In genomic region chr5:170551076-170551475, GRCh38 we compare ENCODE assay signal across 18 cellular contexts. TPM values are rescaled to one million over a fixed set of nuclear protein-coding genes. Genes with fewer than 3 reads are reported as not detected.
DNase-seq lines count a peak whose midpoint lies in the region; ATAC-seq and TF ChIP-seq lines count a peak whose summit lies in the region.
"Had no signal": no experiment of that assay in that cellular context is flagged by ENCODE, and none has a peak within 500 bp of the region (broad histone marks: within the 10 kb centered on the region; RNA-seq: fewer than 3 reads in every experiment).

No MANE protein-coding gene starts in this region.

- no peaks in the 10 kb centered on the region for H3K4me1 ChIP-seq in Karpas-422 (ENCODE audit: low read length)

- no peak overlapping the region for H3K27ac ChIP-seq in coronary artery
- H3K27ac ChIP-seq in Karpas-422 (ENCODE audit: low read length): no peak overlapping the region
- H3K27ac ChIP-seq: HL-60 had no signal

- no peak overlapping the region for H3K4me3 ChIP-seq in coronary artery
- H3K4me3 ChIP-seq in Karpas-422 (ENCODE audit: low read length): no peak overlapping the region
- H3K4me3 ChIP-seq: GM12878 had no signal

- H3K4me2 ChIP-seq in Karpas-422 (ENCODE audit: low read depth, low read length, poor library complexity, severe bottlenecking): no peak overlapping the region

- H3K9me2 ChIP-seq in Karpas-422 (replicated peaks; ENCODE audit: insufficient read depth, low read length): no peaks in the 10 kb centered on the region

- POLR2A ChIA-PET in activated CD4-positive, alpha-beta memory T cell treated with anti-CD3 and anti-CD28 coated beads for 36 hours (lab: Charles Lee): no interaction called here

- no peak overlapping the region for H3K4me3 Mint-ChIP-seq in natural killer cell treated with Interleukin-12 subunit alpha and Interleukin-12 subunit beta and Interleukin-15 and Interleukin-18, amount 100 ng/mL, for 72 hours
- H3K4me3 Mint-ChIP-seq in natural killer cell: no peak overlapping the region
- H3K4me3 Mint-ChIP-seq in activated CD4-positive, alpha-beta memory T cell treated with anti-CD3 and anti-CD28 coated beads for 36 hours: no peak overlapping the region
- H3K4me3 Mint-ChIP-seq: CD4-positive, alpha-beta T cell; HFFc6 had no signal

- peaks cover 5 to 14% of the 10 kb centered on the region in 2 donors for H3K27me3 Mint-ChIP-seq in natural killer cell treated with Interleukin-12 subunit alpha and Interleukin-12 subunit beta and Interleukin-15 and Interleukin-18, amount 100 ng/mL, for 72 hours
- H3K27me3 Mint-ChIP-seq in natural killer cell (ENCODE audit: low read depth in 2 of 2): peaks cover under 1 to 6% of the 10 kb centered on the region in 2 donors
- H3K27me3 Mint-ChIP-seq in activated CD4-positive, alpha-beta memory T cell treated with anti-CD3 and anti-CD28 coated beads for 36 hours: peaks cover 20% of the 10 kb centered on the region

- TF ChIP-seq CTCF in natural killer cell (IDR thresholded peaks at IDR 0.05) (no peak), coronary artery (IDR thresholded peaks at IDR 0.05) (no peak)

- H3K36me3 Mint-ChIP-seq in natural killer cell treated with Interleukin-12 subunit alpha and Interleukin-12 subunit beta and Interleukin-15 and Interleukin-18, amount 100 ng/mL, for 72 hours: no peaks in the 10 kb centered on the region
- H3K36me3 Mint-ChIP-seq in natural killer cell: no peaks in the 10 kb centered on the region
- no peaks in the 10 kb centered on the region for H3K36me3 Mint-ChIP-seq in activated CD4-positive, alpha-beta memory T cell treated with anti-CD3 and anti-CD28 coated beads for 36 hours

- H3K79me2 ChIP-seq in Karpas-422 (ENCODE audit: low read length): no peaks in the 10 kb centered on the region

- H3K9me3 Mint-ChIP-seq in natural killer cell treated with Interleukin-12 subunit alpha and Interleukin-12 subunit beta and Interleukin-15 and Interleukin-18, amount 100 ng/mL, for 72 hours: no peaks in the 10 kb centered on the region
- no peaks in the 10 kb centered on the region for H3K9me3 Mint-ChIP-seq in natural killer cell
- H3K9me3 Mint-ChIP-seq in activated CD4-positive, alpha-beta memory T cell treated with anti-CD3 and anti-CD28 coated beads for 36 hours: peaks cover 2% of the 10 kb centered on the region
- H3K9me3 Mint-ChIP-seq: HFFc6 had no signal

- CTCF ChIA-PET in activated CD4-positive, alpha-beta memory T cell treated with anti-CD3 and anti-CD28 coated beads for 36 hours (lab: Charles Lee): no interaction called here

- no peak for ATAC-seq in natural killer cell treated with Interleukin-12 subunit alpha and Interleukin-12 subunit beta and Interleukin-15 and Interleukin-18, amount 100 ng/mL, for 72 hours
- ATAC-seq in natural killer cell (no peak), HG03460 (IDR thresholded peaks at IDR 0.05; ENCODE audit: unreplicated experiment) (no peak)
- ATAC-seq: GM12878 had no signal

- no peaks in the 10 kb centered on the region for H4K20me1 ChIP-seq in Karpas-422 (ENCODE audit: insufficient read depth, low read depth, low read length)

- no peaks in the 10 kb centered on the region for H3K27me3 ChIP-seq in Karpas-422 (ENCODE audit: low read length)

- no peak overlapping the region for H2AFZ ChIP-seq in Karpas-422 (ENCODE audit: low read length)

- peak; percentile 12 for DNase-seq in natural killer cell treated with Interleukin-12 subunit alpha and Interleukin-12 subunit beta and Interleukin-15 and Interleukin-18, amount 100 ng/mL, for 72 hours (ENCODE audit: low spot score)
- no peak for DNase-seq in natural killer cell
- DNase-seq in coronary artery (ENCODE audit: low spot score): peak; percentile 43
- peak; percentile 17 for DNase-seq in islet precursor cell
- no peak for DNase-seq in activated CD4-positive, alpha-beta memory T cell treated with anti-CD3 and anti-CD28 coated beads for 36 hours
- no peak for DNase-seq in Karpas-422
- DNase-seq: 8988T; C1 segment of cervical spinal cord; Calu3; CD4-positive, alpha-beta T cell; DMS 273 treated with DMSO at 0.1 percent for 48 hours; HCEC 1CT; HFFc6 had no signal

- no peaks in the 10 kb centered on the region for H3K9me3 ChIP-seq in Karpas-422 (ENCODE audit: low read length)

- no peak overlapping the region for H3K9ac ChIP-seq in Karpas-422 (ENCODE audit: low read length)

- H3K36me3 ChIP-seq in Karpas-422 (ENCODE audit: insufficient read depth, low read length): no peaks in the 10 kb centered on the region

- intact Hi-C loops in natural killer cell (cut with micrococcal nuclease): no loop called here
- intact Hi-C loops in activated CD4-positive, alpha-beta memory T cell treated with anti-CD3 and anti-CD28 coated beads for 36 hours (cut with micrococcal nuclease): no loop called here

- no peak overlapping the region for H3K27ac Mint-ChIP-seq in natural killer cell treated with Interleukin-12 subunit alpha and Interleukin-12 subunit beta and Interleukin-15 and Interleukin-18, amount 100 ng/mL, for 72 hours
- no peak overlapping the region for H3K27ac Mint-ChIP-seq in natural killer cell
- no peak overlapping the region for H3K27ac Mint-ChIP-seq in activated CD4-positive, alpha-beta memory T cell treated with anti-CD3 and anti-CD28 coated beads for 36 hours
- H3K27ac Mint-ChIP-seq: CD4-positive, alpha-beta T cell; HFFc6 had no signal

- no peaks in the 10 kb centered on the region for H3K4me1 Mint-ChIP-seq in natural killer cell treated with Interleukin-12 subunit alpha and Interleukin-12 subunit beta and Interleukin-15 and Interleukin-18, amount 100 ng/mL, for 72 hours (ENCODE audit: low read depth in 2 of 2)
- H3K4me1 Mint-ChIP-seq in natural killer cell: no peaks in the 10 kb centered on the region
- no peaks in the 10 kb centered on the region for H3K4me1 Mint-ChIP-seq in activated CD4-positive, alpha-beta memory T cell treated with anti-CD3 and anti-CD28 coated beads for 36 hours (ENCODE audit: low read depth)

RNA-seq across cellular contexts. Expression of gene KCNIP1, which starts 47.3 kb away (rescaled TPM):
- total RNA-seq in natural killer cell treated with Interleukin-12 subunit alpha and Interleukin-12 subunit beta and Interleukin-15 and Interleukin-18, amount 100 ng/mL, for 72 hours: not detected
- total RNA-seq in natural killer cell: not detected
- total RNA-seq in activated CD4-positive, alpha-beta memory T cell treated with anti-CD3 and anti-CD28 coated beads for 36 hours: not detected
- 0.29 TPM in 1 of 2 replicates, not detected in the other for total RNA-seq in Karpas-422 (2014; rRNA removed; shearing (Covaris generic); ENCODE audit: low replicate concordance)
- total RNA-seq: Calu3; CD4-positive, alpha-beta T cell; G401; GM12878; H4; HFFc6 had no signal

Comparison
In these comparisons a context has a peak if more than half of its experiments do, and no peak if none do; other contexts are left out.
1. DNase-seq: peak in natural killer cell treated with Interleukin-12 subunit alpha and Interleukin-12 subunit beta and Interleukin-15 and Interleukin-18, amount 100 ng/mL, for 72 hours (single experiment), coronary artery (single experiment) and islet precursor cell (single experiment); none in natural killer cell (single experiment), activated CD4-positive, alpha-beta memory T cell treated with anti-CD3 and anti-CD28 coated beads for 36 hours (single experiment) and Karpas-422 (single experiment).